7 cellular contexts compared by ENCODE assay signal in genomic region chr18:11947214-11948119, GRCh38. TPM values are rescaled to one million over a fixed set of nuclear protein-coding genes. Genes with fewer than 3 reads are reported as not detected.
A peak's percentile ranks its signal among the peaks of the same experiment; 100 is the strongest.
DNase-seq lines count a peak whose midpoint lies in the region; ATAC-seq and TF ChIP-seq lines count a peak whose summit lies in the region.

No MANE protein-coding gene starts in this region.

- TF ChIP-seq POLR2A in GM18526 (IDR thresholded peaks at IDR 0.05; ENCODE audit: extremely low read depth, insufficient read length) = peak; percentile 34
- TF ChIP-seq POLR2A in Peyer's patch (IDR thresholded peaks at IDR 0.05) = peak; percentile 45 to 68

- H3K4me3 Mint-ChIP-seq in activated T-helper 2 cell treated with anti-CD3 and anti-CD28 coated beads, Interferon-gamma antibody, Interleukin-2, Interleukin-4, amounts not matched to agents 10 μg/mL and 5 μg/mL and 100 μg/mL, durations not matched to agents 14 hours and 24 hours and 36 hours (ENCODE audit: low read depth) = peak overlapping the region; percentile 66
- peak overlapping the region; percentile 90 for H3K4me3 Mint-ChIP-seq in natural killer cell

- DNase-seq in Peyer's patch (peak; percentile 75 to 97 (median 92)), fibroblast of peridontal ligament (ENCODE audit: extremely low read depth) (peak; percentile 96), natural killer cell (peak; percentile 50)
- DNase-seq in activated T-helper 2 cell treated with anti-CD3 and anti-CD28 coated beads, Interferon-gamma antibody, Interleukin-2, Interleukin-4, amounts not matched to agents 10 μg/mL and 5 μg/mL and 100 μg/mL, durations not matched to agents 14 hours and 24 hours and 36 hours (ENCODE audit: low spot score) = peak; percentile 62
- DNase-seq in stimulated activated naive CD4-positive, alpha-beta T cell treated with Interleukin-2 at 50 U/mL for 16 hours (lab: John Stamatoyannopoulos, UW) = peak; percentile 53

- H3K4me1 Mint-ChIP-seq in activated T-helper 2 cell treated with anti-CD3 and anti-CD28 coated beads, Interferon-gamma antibody, Interleukin-2, Interleukin-4, amounts not matched to agents 10 μg/mL and 5 μg/mL and 100 μg/mL, durations not matched to agents 14 hours and 24 hours and 36 hours (ENCODE audit: low read depth) = peaks cover 11% of the 10 kb centered on the region
- peaks cover 19 to 25% of the 10 kb centered on the region in 2 donors for H3K4me1 Mint-ChIP-seq in natural killer cell

- no peaks in the 10 kb centered on the region for H3K36me3 Mint-ChIP-seq in activated T-helper 2 cell treated with anti-CD3 and anti-CD28 coated beads, Interferon-gamma antibody, Interleukin-2, Interleukin-4, amounts not matched to agents 10 μg/mL and 5 μg/mL and 100 μg/mL, durations not matched to agents 14 hours and 24 hours and 36 hours (ENCODE audit: low read depth)
- no peaks in the 10 kb centered on the region for H3K36me3 Mint-ChIP-seq in natural killer cell

- no peaks in the 10 kb centered on the region for H3K9me3 Mint-ChIP-seq in activated T-helper 2 cell treated with anti-CD3 and anti-CD28 coated beads, Interferon-gamma antibody, Interleukin-2, Interleukin-4, amounts not matched to agents 10 μg/mL and 5 μg/mL and 100 μg/mL, durations not matched to agents 14 hours and 24 hours and 36 hours
- no peaks in the 10 kb centered on the region for H3K9me3 Mint-ChIP-seq in natural killer cell

- peak; percentile 86 for ATAC-seq in HG03060 (IDR thresholded peaks at IDR 0.05; ENCODE audit: low read depth, unreplicated experiment)
- peak; percentile 89 to 92 (median 90) for ATAC-seq in natural killer cell

- no peaks in the 10 kb centered on the region for H3K9me3 ChIP-seq in Peyer's patch

- peaks cover 0 to 7% (median 0%) of the 10 kb centered on the region in 4 donors for H3K4me1 ChIP-seq in Peyer's patch

- H3K27me3 ChIP-seq in Peyer's patch = no peaks in the 10 kb centered on the region

- TF ChIP-seq CTCF in Peyer's patch (IDR thresholded peaks at IDR 0.05) = peak in 1 of 6 experiments; percentile 2
- TF ChIP-seq CTCF in natural killer cell (IDR thresholded peaks at IDR 0.05) = no peak

- intact Hi-C loops in activated T-helper 2 cell treated with anti-CD3 and anti-CD28 coated beads, Interferon-gamma antibody, Interleukin-2, Interleukin-4, amounts not matched to agents 10 μg/mL and 5 μg/mL and 100 μg/mL, durations not matched to agents 14 hours and 24 hours and 36 hours (cut with micrococcal nuclease) = loop anchor here (1.0 kb wide), 2 partner anchors 34 to 39 kb away; partner anchors contain the start of genes IMPA2 and MPPE1
- intact Hi-C loops in natural killer cell (cut with micrococcal nuclease) = no loop called here

- no peaks in the 10 kb centered on the region for H3K27me3 Mint-ChIP-seq in activated T-helper 2 cell treated with anti-CD3 and anti-CD28 coated beads, Interferon-gamma antibody, Interleukin-2, Interleukin-4, amounts not matched to agents 10 μg/mL and 5 μg/mL and 100 μg/mL, durations not matched to agents 14 hours and 24 hours and 36 hours (ENCODE audit: low read depth)
- H3K27me3 Mint-ChIP-seq in natural killer cell (ENCODE audit: low read depth in 2 of 2) = no peaks in the 10 kb centered on the region

- peak overlapping the region; percentile 39 to 58 (median 50) for H3K4me3 ChIP-seq in Peyer's patch

- H3K36me3 ChIP-seq in Peyer's patch = no peaks in the 10 kb centered on the region

- H3K27ac ChIP-seq in Peyer's patch = peak overlapping the region; percentile 80 to 96 (median 88)

- peak overlapping the region; percentile 82 for H3K27ac Mint-ChIP-seq in activated T-helper 2 cell treated with anti-CD3 and anti-CD28 coated beads, Interferon-gamma antibody, Interleukin-2, Interleukin-4, amounts not matched to agents 10 μg/mL and 5 μg/mL and 100 μg/mL, durations not matched to agents 14 hours and 24 hours and 36 hours
- H3K27ac Mint-ChIP-seq in natural killer cell = peak overlapping the region; percentile 85 to 91

RNA-seq across cellular contexts. Expression of gene IMPA2, which starts 33.8 kb away (rescaled TPM):
- total RNA-seq in Peyer's patch (10 to 100 TPM; 44.0 to 62.3 (median 56.3) TPM), natural killer cell (1 to 10 TPM; 2.7 to 6.6 (median 3.6) TPM)
- total RNA-seq in activated T-helper 2 cell treated with anti-CD3 and anti-CD28 coated beads, Interferon-gamma antibody, Interleukin-2, Interleukin-4, amounts not matched to agents 10 μg/mL and 5 μg/mL and 100 μg/mL, durations not matched to agents 14 hours and 24 hours and 36 hours = 17.4 and 22.2 TPM in 2 replicates

RNA-seq across cellular contexts. Expression of gene MPPE1, which starts 39.4 kb away (rescaled TPM):
- total RNA-seq in Peyer's patch (10 to 100 TPM; 46.2 to 69.3 (median 63.4) TPM), natural killer cell (100 to 1,000 TPM in 2 of 3 donors, 10 to 100 TPM in 1; 98.3 to 110 (median 105) TPM)
- 37.5 and 40.6 TPM in 2 replicates for total RNA-seq in activated T-helper 2 cell treated with anti-CD3 and anti-CD28 coated beads, Interferon-gamma antibody, Interleukin-2, Interleukin-4, amounts not matched to agents 10 μg/mL and 5 μg/mL and 100 μg/mL, durations not matched to agents 14 hours and 24 hours and 36 hours

Comparison
In these comparisons a context has a peak if more than half of its experiments do, and no peak if none do; other contexts are left out.
1. Peak in every context shown above with its lines: DNase-seq, ATAC-seq, H3K4me3 ChIP-seq and H3K27ac ChIP-seq.